ENCODE assay signal across 9 cellular contexts in genomic region chr11:2301631-2302272, GRCh38. TPM values are rescaled to one million over a fixed set of nuclear protein-coding genes. Genes with fewer than 3 reads are reported as not detected.
DNase-seq lines count a peak whose midpoint lies in the region; ATAC-seq and TF ChIP-seq lines count a peak whose summit lies in the region.
"Had no signal": no experiment of that assay in that cellular context is flagged by ENCODE, and none has a peak within 500 bp of the region (broad histone marks: within the 10 kb centered on the region; RNA-seq: fewer than 3 reads in every experiment).

Gene C11orf21 (minus strand): TSS chr11:2301918. CDS start chr11:2301808, 110 bp downstream.
Gene TSPAN32 (plus strand): TSS chr11:2302013. CDS start chr11:2302150, 137 bp downstream.

- H3K9me3 ChIP-seq in CD4-positive, alpha-beta memory T cell (ENCODE audit: control insufficient read depth in 1 of 2, low read length in 2 of 2) = no peaks in the 10 kb centered on the region

- H3K9me3 Mint-ChIP-seq in CD4-positive, alpha-beta memory T cell = no peaks in the 10 kb centered on the region

- peaks cover 30 to 81% (median 47%) of the 10 kb centered on the region in 4 donors for H3K4me1 Mint-ChIP-seq in CD4-positive, alpha-beta memory T cell

- H3K27me3 ChIP-seq in CD4-positive, alpha-beta memory T cell (ENCODE audit: insufficient read depth, low read length) = no peaks in the 10 kb centered on the region

- peak within 1 kb of the TSS; percentile 86 to 97 (median 96) for H3K4me3 Mint-ChIP-seq in CD4-positive, alpha-beta memory T cell

- POLR2A ChIA-PET in CD4-positive, alpha-beta memory T cell (lab: Charles Lee; ENCODE audit: partially characterized antibody) = interaction anchor here (0.6 to 5.6 kb wide), 14 partner anchors 9 to 1077 kb away, joined by 3 to 73 read pairs (median 4); partner anchors contain the start of genes CD81, LSP1, TSSC4 and ZNF195

- peak; percentile 66 for ATAC-seq in HG03460 (IDR thresholded peaks at IDR 0.05; ENCODE audit: unreplicated experiment)
- no peak for ATAC-seq in HG03521 (IDR thresholded peaks at IDR 0.05; ENCODE audit: unreplicated experiment)
- no peak for ATAC-seq in HG02840 (IDR thresholded peaks at IDR 0.05; ENCODE audit: low FRiP score, unreplicated experiment)

- peak within 1 kb of the TSS; percentile 90 to 95 (median 92) for H3K27ac Mint-ChIP-seq in CD4-positive, alpha-beta memory T cell

- peak; percentile 42 to 78 (median 54) for DNase-seq in CD4-positive, alpha-beta memory T cell
- peak; percentile 31 for DNase-seq in activated CD4-positive, alpha-beta T cell treated with anti-CD3 and anti-CD28 coated beads for 1 hour
- DNase-seq in fibroblast of pulmonary artery (ENCODE audit: low read depth) = peak; percentile 32
- DNase-seq in stimulated activated CD4-positive, alpha-beta T cell treated with anti-CD3 and anti-CD28 coated beads, Interleukin-12 subunit alpha, Interleukin-12 subunit beta, amount 100 ng/mL, for 4 hours = peak; percentile 32
- DNase-seq in NCI-H2196 treated with DMSO at 0.1 percent for 48 hours (lab: John Stamatoyannopoulos, UW; ENCODE audit: unreplicated experiment) = no peak

- intact Hi-C loops in CD4-positive, alpha-beta memory T cell (cut with micrococcal nuclease) = loop anchor here (1.0 to 5.0 kb wide), 3 partner anchors 76 to 586 kb away; partner anchors contain the start of genes CD81, CDKN1C and TSSC4

- no peak for TF ChIP-seq CTCF in fibroblast of pulmonary artery (IDR thresholded peaks at IDR 0.05; ENCODE audit: low read length, missing control alignments)

- peak within 1 kb of the TSS; percentile 63 to 65 for H3K4me3 ChIP-seq in CD4-positive, alpha-beta memory T cell (ENCODE audit: low read length in 2 of 2)
- no peak within 1 kb of the TSS for H3K4me3 ChIP-seq in fibroblast of pulmonary artery (replicated peaks; ENCODE audit: low read depth, low read length)

- H3K4me1 ChIP-seq in CD4-positive, alpha-beta memory T cell (ENCODE audit: insufficient read depth, low read length) = peaks cover 87% of the 10 kb centered on the region

- CTCF ChIA-PET in CD4-positive, alpha-beta memory T cell (lab: Charles Lee; ENCODE audit: partially characterized antibody) = interaction anchor here (0.6 to 8.6 kb wide), 7 partner anchors 8 to 232 kb away, joined by 3 to 262 read pairs (median 4); partner anchors contain the start of gene TSSC4

- H3K27ac ChIP-seq in CD4-positive, alpha-beta memory T cell (ENCODE audit: low read depth, low read length) = peak within 1 kb of the TSS; percentile 60

- no peaks in the 10 kb centered on the region for H3K36me3 ChIP-seq in CD4-positive, alpha-beta memory T cell (ENCODE audit: insufficient read depth, low read length)

- no peaks in the 10 kb centered on the region for H3K27me3 Mint-ChIP-seq in CD4-positive, alpha-beta memory T cell

- H3K36me3 Mint-ChIP-seq in CD4-positive, alpha-beta memory T cell = peaks cover 4 to 31% of the 10 kb centered on the region in 2 donors

RNA-seq across cellular contexts. Expression of gene C11orf21, which starts in this region (rescaled TPM):
- 10 to 100 TPM; 64.5 to 65.6 TPM for total RNA-seq in CD4-positive, alpha-beta memory T cell
- polyA plus RNA-seq in CD4-positive, alpha-beta memory T cell = 10 to 100 TPM in 1 of 2 donors, 1 to 10 TPM in 1; 9.4 to 10.8 TPM
- total RNA-seq: pulmonary artery endothelial cell had no signal

RNA-seq across cellular contexts. Expression of gene TSPAN32, which starts in this region (rescaled TPM):
- 10 to 100 TPM; 41.5 to 50.2 TPM for total RNA-seq in CD4-positive, alpha-beta memory T cell
- polyA plus RNA-seq in CD4-positive, alpha-beta memory T cell = 10 to 100 TPM; 14.6 to 52.7 TPM
- total RNA-seq: pulmonary artery endothelial cell had no signal
